17 cellular contexts compared by ENCODE assay signal in genomic region chrX:153827016-153827415, GRCh38. TPM values are rescaled to one million over a fixed set of nuclear protein-coding genes. Genes with fewer than 3 reads are reported as not detected.
"Had no signal": no experiment of that assay in that cellular context is flagged by ENCODE, and none has a peak within 500 bp of the region (broad histone marks: within the 10 kb centered on the region; RNA-seq: fewer than 3 reads in every experiment).

No MANE protein-coding gene starts in this region.

- H3K27ac Mint-ChIP-seq: activated CD8-positive, alpha-beta T cell treated with anti-CD3 and anti-CD28 coated beads for 36 hours; activated naive CD8-positive, alpha-beta T cell; mesothelial cell of epicardium had no signal

- DNase-seq: activated CD4-positive, alpha-beta T cell treated with anti-CD3 and anti-CD28 coated beads for 4 hours; activated CD8-positive, alpha-beta T cell treated with anti-CD3 and anti-CD28 coated beads for 36 hours; activated gamma-delta T cell treated with Interleukin-2 at 50 U/mL for 16 hours; activated T-cell treated with anti-CD3 and anti-CD28 coated beads, Interleukin-2, amount 50 U/mL, for 4 hours; amniotic stem cell; effector CD8-positive, alpha-beta T cell; foreskin keratinocyte; left cardiac atrium; lower lobe of right lung; stimulated activated CD4-positive, alpha-beta T cell treated with anti-CD3 and anti-CD28 coated beads, Interleukin-2, amount 100 ng/mL, for 24 hours; stomach; T-helper 1 cell; T1000; WERI-Rb-1 had no signal

- H3K4me1 Mint-ChIP-seq: mesothelial cell of epicardium had no signal

- ATAC-seq: activated CD8-positive, alpha-beta T cell treated with anti-CD3 and anti-CD28 coated beads for 36 hours; activated T-cell treated with anti-CD3 and anti-CD28 coated beads, Interleukin-2, amount 50 U/mL, for 4 hours; foreskin keratinocyte; left cardiac atrium; lower lobe of right lung had no signal

- H3K4me1 ChIP-seq: foreskin keratinocyte had no signal

- H3K4me3 Mint-ChIP-seq: activated CD8-positive, alpha-beta T cell treated with anti-CD3 and anti-CD28 coated beads for 36 hours; activated T-cell treated with anti-CD3 and anti-CD28 coated beads, Interleukin-2, amount 50 U/mL, for 4 hours; mesothelial cell of epicardium had no signal

- H3K9me3 Mint-ChIP-seq: activated CD8-positive, alpha-beta T cell treated with anti-CD3 and anti-CD28 coated beads for 36 hours; activated T-cell treated with anti-CD3 and anti-CD28 coated beads, Interleukin-2, amount 50 U/mL, for 4 hours had no signal

- H3K4me3 ChIP-seq: lower lobe of right lung, stomach had no signal

- H3K27ac ChIP-seq: foreskin keratinocyte, lower lobe of right lung, neutrophil, stomach, WERI-Rb-1 had no signal

- H3K9me3 ChIP-seq: lower lobe of right lung, neutrophil had no signal

- H3K36me3 Mint-ChIP-seq: activated naive CD8-positive, alpha-beta T cell; mesothelial cell of epicardium had no signal

- H3K36me3 ChIP-seq: lower lobe of right lung, neutrophil, stomach, WERI-Rb-1 had no signal

- H3K27me3 Mint-ChIP-seq: activated naive CD8-positive, alpha-beta T cell had no signal

RNA-seq across cellular contexts. Expression of gene SRPK3, which starts 46.2 kb away (rescaled TPM):
- total RNA-seq: activated T-cell treated with anti-CD3 and anti-CD28 coated beads, Interleukin-2, amount 50 U/mL, for 4 hours; lower lobe of right lung; mesothelial cell of epicardium had no signal
